ENCODE assay signal across 12 cellular contexts in genomic region chr4:73607375-73608026, GRCh38. TPM values are rescaled to one million over a fixed set of nuclear protein-coding genes. Genes with fewer than 3 reads are reported as not detected.
DNase-seq lines count a peak whose midpoint lies in the region; ATAC-seq, FAIRE-seq and TF ChIP-seq lines count a peak whose summit lies in the region.
"Had no signal": no experiment of that assay in that cellular context is flagged by ENCODE, and none has a peak within 500 bp of the region (broad histone marks: within the 10 kb centered on the region; RNA-seq: fewer than 3 reads in every experiment).

No MANE protein-coding gene starts in this region.

- H3K79me2 ChIP-seq in GM23338 (replicated peaks; ENCODE audit: insufficient read depth) (no peaks in the 10 kb centered on the region), PC-3 (ENCODE audit: low read length) (no peaks in the 10 kb centered on the region)

- DNase-seq in GM23338 (ENCODE audit: low spot score) = no peak
- peak; percentile 62 for DNase-seq in PC-3
- no peak for DNase-seq in naive B cell
- DNase-seq in GM19239 (ENCODE audit: insufficient read length, low spot score) = no peak
- DNase-seq in T-helper 2 cell treated with Interferon-gamma antibody and Interleukin-4, amounts not matched to agents 5 μg/mL and 100 μg/mL, for 36 hours (ENCODE audit: low spot score) = no peak
- no peak for DNase-seq in A673 (ENCODE audit: low spot score)
- DNase-seq: activated CD4-positive, alpha-beta T cell treated with anti-CD3 and anti-CD28 coated beads, Interleukin-2, amount 10 ng/mL, durations not matched to agents 24 days and 14 days; dorsolateral prefrontal cortex had no signal

- H3K9me3 Mint-ChIP-seq in GM23338 (no peaks in the 10 kb centered on the region), naive B cell (no peaks in the 10 kb centered on the region)
- no peaks in the 10 kb centered on the region for H3K9me3 Mint-ChIP-seq in T-helper 2 cell treated with Interferon-gamma antibody and Interleukin-4, amounts not matched to agents 5 μg/mL and 100 μg/mL, for 36 hours
- H3K9me3 Mint-ChIP-seq: activated CD4-positive, alpha-beta T cell treated with anti-CD3 and anti-CD28 coated beads, Interleukin-2, amount 10 ng/mL, durations not matched to agents 24 days and 14 days had no signal

- BruUV-seq in PC-3 (replicated peaks; lab: Mats Ljungman, UMichigan) (no TSS peak), A673 (replicated peaks; lab: Mats Ljungman, UMichigan) (no TSS peak)

- POLR2A ChIA-PET in PC-3 (lab: Charles Lee; ENCODE audit: unreplicated experiment) = no interaction called here
- POLR2A ChIA-PET in A673 (lab: Charles Lee; ENCODE audit: low non-redundant PET) = no interaction called here

- CTCF ChIA-PET in PC-3 (lab: Charles Lee) (interaction anchor here (0.8 to 1.0 kb wide), 2 partner anchors 14 to 46 kb away, joined by 4 to 5 read pairs; no protein-coding TSS in a partner anchor), A673 (lab: Charles Lee) (no interaction called here)

- no peak for FAIRE-seq in GM19239 (lab: Jason Lieb, UNC)

- TF ChIP-seq CTCF in GM23338 (conservative IDR thresholded peaks at IDR 0.05; ENCODE audit: low read depth in 2 of 2) = no peak
- TF ChIP-seq CTCF in PC-3 (conservative IDR thresholded peaks at IDR 0.05; ENCODE audit: low read depth, low read length) = no peak
- TF ChIP-seq CTCF in A673 (conservative IDR thresholded peaks at IDR 0.05; ENCODE audit: low read depth, low read length) = no peak

- H3K9me3 ChIP-seq in PC-3 (ENCODE audit: low read length) = no peaks in the 10 kb centered on the region
- H3K9me3 ChIP-seq in A673 (ENCODE audit: low read depth, low read length, poor library complexity, severe bottlenecking) = no peaks in the 10 kb centered on the region

- H3K4me2 ChIP-seq in GM23338 (no peak overlapping the region), PC-3 (ENCODE audit: low read length) (peak overlapping the region; percentile 25)

- H2AFZ ChIP-seq in GM23338 (peak overlapping the region; percentile 69; the same call in 1 of the 2 replicates), PC-3 (ENCODE audit: low read length) (no peak overlapping the region)

- peaks cover 6% of the 10 kb centered on the region for H3K4me1 Mint-ChIP-seq in GM23338
- H3K4me1 Mint-ChIP-seq in naive B cell = peaks cover 17 to 36% (median 24%) of the 10 kb centered on the region in 3 donors
- peaks cover 9% of the 10 kb centered on the region for H3K4me1 Mint-ChIP-seq in T-helper 2 cell treated with Interferon-gamma antibody and Interleukin-4, amounts not matched to agents 5 μg/mL and 100 μg/mL, for 36 hours (ENCODE audit: low read depth)

- H3K9ac ChIP-seq in PC-3 (ENCODE audit: low read length) = no peak overlapping the region

- H3K36me3 Mint-ChIP-seq in GM23338 (ENCODE audit: low read depth) = no peaks in the 10 kb centered on the region
- H3K36me3 Mint-ChIP-seq in naive B cell = no peaks in the 10 kb centered on the region
- no peaks in the 10 kb centered on the region for H3K36me3 Mint-ChIP-seq in T-helper 2 cell treated with Interferon-gamma antibody and Interleukin-4, amounts not matched to agents 5 μg/mL and 100 μg/mL, for 36 hours (ENCODE audit: low read depth)
- H3K36me3 Mint-ChIP-seq: activated naive CD8-positive, alpha-beta T cell had no signal

- peaks cover 7% of the 10 kb centered on the region; the same call in 1 of the 2 replicates for H3K4me1 ChIP-seq in GM23338 (ENCODE audit: insufficient read depth)
- H3K4me1 ChIP-seq in PC-3 (ENCODE audit: insufficient read depth, low read length) = peaks cover 65% of the 10 kb centered on the region
- no peaks in the 10 kb centered on the region for H3K4me1 ChIP-seq in A673 (ENCODE audit: insufficient read depth, low read length, poor library complexity, severe bottlenecking)

- H3F3A ChIP-seq in GM23338 (replicated peaks; ENCODE audit: low read depth) = no peaks in the 10 kb centered on the region
- H3F3A ChIP-seq in PC-3 (ENCODE audit: low read length, unreplicated experiment) = peaks cover 3% of the 10 kb centered on the region

- H3K4me3 Mint-ChIP-seq in GM23338 (no peak overlapping the region), naive B cell (peak overlapping the region in 4 of 8 donors; percentile 38 to 82 (median 57))
- H3K4me3 Mint-ChIP-seq in T-helper 2 cell treated with Interferon-gamma antibody and Interleukin-4, amounts not matched to agents 5 μg/mL and 100 μg/mL, for 36 hours = no peak overlapping the region
- H3K4me3 Mint-ChIP-seq: activated CD4-positive, alpha-beta T cell treated with anti-CD3 and anti-CD28 coated beads, Interleukin-2, amount 10 ng/mL, durations not matched to agents 24 days and 14 days; activated naive CD8-positive, alpha-beta T cell had no signal

- H3K27ac Mint-ChIP-seq in GM23338 = no peak overlapping the region
- peak overlapping the region in 4 of 6 donors; percentile 17 to 81 (median 40) for H3K27ac Mint-ChIP-seq in naive B cell
- H3K27ac Mint-ChIP-seq in T-helper 2 cell treated with Interferon-gamma antibody and Interleukin-4, amounts not matched to agents 5 μg/mL and 100 μg/mL, for 36 hours = no peak overlapping the region
- H3K27ac Mint-ChIP-seq: activated CD4-positive, alpha-beta T cell treated with anti-CD3 and anti-CD28 coated beads, Interleukin-2, amount 10 ng/mL, durations not matched to agents 24 days and 14 days; activated naive CD8-positive, alpha-beta T cell had no signal

- H3K4me3 ChIP-seq in GM23338 (no peak overlapping the region), PC-3 (ENCODE audit: low read length) (no peak overlapping the region), A673 (ENCODE audit: low read depth, low read length, poor library complexity, severe bottlenecking) (no peak overlapping the region)
- H3K4me3 ChIP-seq: dorsolateral prefrontal cortex had no signal

- H3K9me2 ChIP-seq in GM23338 (ENCODE audit: insufficient read depth) (no peaks in the 10 kb centered on the region; the same call in 1 of the 2 replicates), PC-3 (replicated peaks; ENCODE audit: low read length) (no peaks in the 10 kb centered on the region)

- intact Hi-C loops in PC-3 (cut with micrococcal nuclease) = loop anchor here (2.0 to 5.0 kb wide), 2 partner anchors 13 to 235 kb away; no protein-coding TSS in a partner anchor
- intact Hi-C loops in A673 (cut with micrococcal nuclease; ENCODE audit: unreplicated experiment) = no loop called here

- H3K27ac ChIP-seq in GM23338 (ENCODE audit: low read depth) (no peak overlapping the region), PC-3 (ENCODE audit: low read length) (peak overlapping the region; percentile 51), A673 (ENCODE audit: low read depth, low read length, poor library complexity, severe bottlenecking) (no peak overlapping the region)
- H3K27ac ChIP-seq: dorsolateral prefrontal cortex had no signal

- H3K27me3 ChIP-seq in GM23338 (ENCODE audit: insufficient read depth) (no peaks in the 10 kb centered on the region), PC-3 (ENCODE audit: low read length) (no peaks in the 10 kb centered on the region), A673 (replicated peaks; ENCODE audit: insufficient read depth, low read depth, low read length, poor library complexity) (no peaks in the 10 kb centered on the region)

- ATAC-seq in GM18498 (IDR thresholded peaks at IDR 0.05; ENCODE audit: unreplicated experiment) = peak; percentile 30
- ATAC-seq in GM23338 = no peak
- peak; percentile 54 for ATAC-seq in PC-3
- no peak for ATAC-seq in naive B cell (ENCODE audit: low read depth in 2 of 2)
- ATAC-seq in HG03565 (IDR thresholded peaks at IDR 0.05; ENCODE audit: unreplicated experiment) = no peak

- peaks cover 3% of the 10 kb centered on the region for H3K27me3 Mint-ChIP-seq in GM23338 (ENCODE audit: insufficient read depth, low read depth, poor library complexity)
- H3K27me3 Mint-ChIP-seq in naive B cell = no peaks in the 10 kb centered on the region
- peaks cover 4% of the 10 kb centered on the region for H3K27me3 Mint-ChIP-seq in T-helper 2 cell treated with Interferon-gamma antibody and Interleukin-4, amounts not matched to agents 5 μg/mL and 100 μg/mL, for 36 hours (ENCODE audit: low read depth)
- H3K27me3 Mint-ChIP-seq: activated naive CD8-positive, alpha-beta T cell had no signal

- H3K36me3 ChIP-seq in GM23338 (ENCODE audit: insufficient read depth) (no peaks in the 10 kb centered on the region), PC-3 (ENCODE audit: low read depth, low read length) (no peaks in the 10 kb centered on the region), A673 (ENCODE audit: insufficient read depth, low read length, poor library complexity, severe bottlenecking) (no peaks in the 10 kb centered on the region)

- no peaks in the 10 kb centered on the region for H4K20me1 ChIP-seq in GM23338 (replicated peaks; ENCODE audit: insufficient read depth)
- no peaks in the 10 kb centered on the region for H4K20me1 ChIP-seq in PC-3 (ENCODE audit: low read length)

TF ChIP-seq in GM23338, 12 proteins besides CTCF, POLR2A, EP300 and RAD21 (continues in another document):
- TF ChIP-seq EZH2phosphoT487 (IDR thresholded peaks at IDR 0.05; ENCODE audit: unreplicated experiment) (no peak), CREB1 (CRISPR knock-in tag; IDR thresholded peaks at IDR 0.05; ENCODE audit: low read depth) (no peak), NANOG (IDR thresholded peaks at IDR 0.05; ENCODE audit: borderline replicate concordance) (no peak)

RNA-seq across cellular contexts. Expression of gene RASSF6, which starts 12.7 kb away (rescaled TPM):
- 0.14 and 0.23 TPM in 2 replicates for total RNA-seq in GM23338 (2014; rRNA removed; shearing (Covaris generic))
- 0.37 and 0.79 TPM in 2 replicates for polyA plus RNA-seq in GM23338 (2016; fragmentation: Nextera tagmentation; extraction: Ambion mirVana)
- total RNA-seq in PC-3 (2014; rRNA removed) = 0.69 and 1.1 TPM in 2 replicates
- 1 to 10 TPM in 1 of 6 donors, under 1 TPM in 1, not detected in 4; 0.52 to 2.1 TPM for polyA plus RNA-seq in naive B cell (ENCODE audit: low read depth in 6 of 6)
- total RNA-seq in A673 (2021) = not detected in 2 replicates
- total RNA-seq: activated CD4-positive, alpha-beta T cell treated with anti-CD3 and anti-CD28 coated beads, Interleukin-2, amount 10 ng/mL, durations not matched to agents 24 days and 14 days; SK-MEL-5 had no signal

Comparison
In these comparisons a context has a peak if more than half of its experiments do, and no peak if none do; other contexts are left out.
1. ATAC-seq: peak in GM18498 (single experiment) and PC-3 (single experiment); none in GM23338 (single experiment), naive B cell (0 of 2) and HG03565 (single experiment).
2. H3K27ac Mint-ChIP-seq: peak in naive B cell (4 of 6); none in GM23338 (single experiment) and T-helper 2 cell treated with Interferon-gamma antibody and Interleukin-4, amounts not matched to agents 5 μg/mL and 100 μg/mL, for 36 hours (single experiment).